ENCODE assay signal across 8 cellular contexts in the genomic region with DNA sequence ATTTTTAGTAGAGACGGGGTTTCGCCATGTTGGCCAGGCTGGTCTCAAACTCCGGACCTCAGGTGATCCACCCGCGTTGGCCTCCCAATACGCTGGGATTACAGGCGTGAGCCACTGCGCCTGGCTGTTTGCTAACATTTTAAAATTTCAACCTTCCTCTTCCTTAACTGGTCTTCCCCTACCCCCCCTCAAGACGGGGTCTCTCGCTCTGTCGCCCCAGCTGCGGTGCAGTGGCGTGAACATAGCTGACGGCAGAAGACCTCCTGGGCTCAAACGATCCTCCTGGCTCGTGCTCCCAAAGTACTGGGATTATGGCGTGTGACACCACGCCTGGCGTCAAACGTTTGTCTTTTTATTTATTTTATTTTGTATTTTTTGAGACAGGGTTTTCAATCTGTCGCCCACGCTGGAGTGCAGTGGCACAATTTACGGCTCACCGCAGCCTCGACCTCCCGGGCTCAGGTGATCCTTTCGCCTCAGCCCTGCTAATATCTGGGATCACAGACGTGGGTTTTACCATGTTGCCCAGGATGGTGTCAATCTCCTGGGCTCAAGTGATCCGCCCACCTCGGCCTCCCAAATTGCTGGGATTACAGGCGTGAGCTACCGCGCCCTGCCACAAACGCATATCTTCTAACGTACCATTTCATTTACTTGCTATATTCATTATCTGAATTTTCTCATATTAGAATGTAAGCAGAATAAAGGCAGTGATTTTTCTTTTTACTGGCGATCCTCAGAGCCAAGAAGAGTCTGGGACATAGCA. TPM values are rescaled to one million over a fixed set of nuclear protein-coding genes. Genes with fewer than 3 reads are reported as not detected.
DNase-seq lines count a peak whose midpoint lies in the region; ATAC-seq and TF ChIP-seq lines count a peak whose summit lies in the region.

No MANE protein-coding gene starts in this region.

- peak overlapping the region; percentile 88 to 100 (median 98) for H3K4me3 Mint-ChIP-seq in naive B cell

- H3K27ac ChIP-seq in caudate nucleus (ENCODE audit: low read depth, low read length) = peak overlapping the region; percentile 14

- peaks cover 5% of the 10 kb centered on the region; the same call in 1 of the 2 replicates for H3K36me3 ChIP-seq in BE2C
- H3K36me3 ChIP-seq in Loucy (ENCODE audit: insufficient read depth, low read length) = no peaks in the 10 kb centered on the region

- H3K4me1 Mint-ChIP-seq in naive B cell = peaks cover 18 to 36% (median 21%) of the 10 kb centered on the region in 3 donors

- DNase-seq in BE2C = no peak
- DNase-seq in caudate nucleus (lab: John Stamatoyannopoulos, UW) = peak in 1 of 61 donors; percentile 18
- peak; percentile 20 for DNase-seq in naive B cell
- no peak for DNase-seq in NCI-H2029 (lab: John Stamatoyannopoulos, UW)
- no peak for DNase-seq in NOMO-1 treated with dmso at 0.1 percent for 144 hours (lab: John Stamatoyannopoulos, UW; ENCODE audit: unreplicated experiment)

- H3K4me1 ChIP-seq in BE2C (no peaks in the 10 kb centered on the region), Loucy (ENCODE audit: insufficient read depth, low read length, poor library complexity, severe bottlenecking) (peaks cover 15% of the 10 kb centered on the region)

- H3K27me3 ChIP-seq in BE2C = no peaks in the 10 kb centered on the region
- no peaks in the 10 kb centered on the region for H3K27me3 ChIP-seq in Loucy (ENCODE audit: insufficient read depth, low read length, poor library complexity, severe bottlenecking)

- peaks cover 0 to 4% (median 0%) of the 10 kb centered on the region in 7 donors for H3K9me3 Mint-ChIP-seq in naive B cell

- TF ChIP-seq CTCF in BE2C (IDR thresholded peaks at IDR 0.05; ENCODE audit: low read depth, low read length) (no peak), Loucy (conservative IDR thresholded peaks at IDR 0.05; ENCODE audit: low read length) (no peak)

- H3K27ac Mint-ChIP-seq in naive B cell = peak overlapping the region in 4 of 6 donors; percentile 16 to 98 (median 87)

- peaks cover 15% of the 10 kb centered on the region for H4K20me1 ChIP-seq in Loucy (ENCODE audit: insufficient read depth, low read length, poor library complexity, severe bottlenecking)

- H3K79me2 ChIP-seq in Loucy (ENCODE audit: insufficient read depth, low read length) = peaks cover 39% of the 10 kb centered on the region

- H3K9me2 ChIP-seq in Loucy (replicated peaks; ENCODE audit: low read depth, low read length) = no peaks in the 10 kb centered on the region

- ATAC-seq in naive B cell (ENCODE audit: low read depth in 2 of 2) (no peak), GM21447 (IDR thresholded peaks at IDR 0.05; ENCODE audit: unreplicated experiment) (no peak), GM21786 (IDR thresholded peaks at IDR 0.05; ENCODE audit: unreplicated experiment) (no peak)

- peak overlapping the region; percentile 79 for H3K4me3 ChIP-seq in BE2C (ENCODE audit: low read depth, low read length)
- peak overlapping the region; percentile 92 for H3K4me3 ChIP-seq in Loucy (ENCODE audit: low read length, poor library complexity, severe bottlenecking)

- peaks cover 0 to 7% of the 10 kb centered on the region in 2 donors for H3K36me3 Mint-ChIP-seq in naive B cell

- H3F3A ChIP-seq in Loucy (ENCODE audit: low read depth) = no peaks in the 10 kb centered on the region

- peak overlapping the region; percentile 92 for H3K9ac ChIP-seq in Loucy (ENCODE audit: low read depth, low read length, poor library complexity, severe bottlenecking)

- peak overlapping the region; percentile 94 for H2AFZ ChIP-seq in Loucy (ENCODE audit: low read length)

- H3K27me3 Mint-ChIP-seq in naive B cell = no peaks in the 10 kb centered on the region

- H3K4me2 ChIP-seq in Loucy (ENCODE audit: low read depth, low read length, poor library complexity, severe bottlenecking) = peak overlapping the region; percentile 96

- H3K9me3 ChIP-seq in BE2C = no peaks in the 10 kb centered on the region
- peaks cover under 1% of the 10 kb centered on the region; the same call in 1 of the 2 replicates for H3K9me3 ChIP-seq in Loucy (ENCODE audit: insufficient read depth, low read depth, low read length)

RNA-seq across cellular contexts. Expression of a gene that starts 1.0 kb away (rescaled TPM):
- 19.9 TPM for polyA plus RNA-seq in BE2C (2012; ENCODE audit: insufficient read depth, insufficient read length, low read depth)
- 10 to 100 TPM; 22.9 to 33.5 (median 31.0) TPM for polyA plus RNA-seq in naive B cell (ENCODE audit: low read depth in 6 of 6)

RNA-seq across cellular contexts. Expression of a gene that starts 32.9 kb away (rescaled TPM):
- 1.2 TPM for polyA plus RNA-seq in BE2C (2012; ENCODE audit: insufficient read depth, insufficient read length, low read depth)
- polyA plus RNA-seq in naive B cell (ENCODE audit: low read depth in 6 of 6) = not detected
